13 cellular contexts compared by ENCODE assay signal in the genomic region with DNA sequence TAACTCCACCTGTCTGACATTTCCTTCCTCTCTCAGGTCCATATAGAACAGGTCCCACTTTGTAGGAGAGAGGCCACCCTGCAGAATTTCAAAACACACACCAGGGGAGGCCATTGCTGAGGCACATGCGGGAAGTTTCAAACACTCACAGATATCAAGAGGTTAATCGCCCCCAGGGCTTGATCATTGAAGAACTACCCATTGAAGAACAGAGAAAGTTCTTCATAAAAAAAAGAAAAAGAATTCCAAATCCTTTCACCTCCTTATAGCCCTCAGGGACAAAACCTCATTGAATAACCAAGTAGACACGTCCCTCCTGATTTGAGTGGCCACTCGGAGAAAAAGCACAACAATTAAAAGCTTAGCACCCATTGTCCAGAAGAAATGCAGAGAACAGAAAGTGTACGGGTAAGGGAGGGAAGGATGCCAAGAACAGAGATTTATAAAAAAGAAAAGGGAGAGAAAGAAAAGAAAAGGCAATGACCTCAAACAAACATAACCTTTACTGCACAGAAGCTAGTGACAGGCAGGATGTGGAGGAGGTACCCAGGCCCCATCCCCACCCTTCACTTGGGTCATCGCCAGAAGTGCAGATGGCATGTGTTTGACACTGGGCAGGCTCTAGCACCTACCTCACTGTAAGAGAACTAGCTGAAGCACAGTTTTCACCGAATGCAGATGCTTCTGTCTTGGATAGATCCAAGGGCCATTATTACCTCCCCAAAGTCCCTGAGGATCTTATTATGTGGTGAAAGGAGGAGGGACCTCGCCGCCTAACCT.
A peak's percentile ranks its signal among the peaks of the same experiment; 100 is the strongest.
DNase-seq lines count a peak whose midpoint lies in the region; ATAC-seq and TF ChIP-seq lines count a peak whose summit lies in the region.
"Had no signal": no experiment of that assay in that cellular context is flagged by ENCODE, and none has a peak within 500 bp of the region (broad histone marks: within the 10 kb centered on the region; RNA-seq: fewer than 3 reads in every experiment).

No MANE protein-coding gene starts in this region.

- peak; percentile 24 for ATAC-seq in sciatic nerve
- no peak for ATAC-seq in HG02973 (IDR thresholded peaks at IDR 0.05; ENCODE audit: unreplicated experiment)
- no peak for ATAC-seq in GM21723 (IDR thresholded peaks at IDR 0.05; ENCODE audit: unreplicated experiment)
- ATAC-seq: GM12878 had no signal

- no peak for TF ChIP-seq CTCF in esophagus squamous epithelium (IDR thresholded peaks at IDR 0.05)

- H3K27me3 ChIP-seq in SJCRH30 (no peaks in the 10 kb centered on the region), esophagus squamous epithelium (no peaks in the 10 kb centered on the region)
- H3K27me3 ChIP-seq: cardiac muscle cell had no signal

- no peak overlapping the region for H3K4me3 ChIP-seq in SJCRH30
- no peak overlapping the region for H3K4me3 ChIP-seq in esophagus squamous epithelium
- H3K4me3 ChIP-seq: cardiac muscle cell, GM12878, lung had no signal

- TF ChIP-seq POLR2A in esophagus squamous epithelium (IDR thresholded peaks at IDR 0.05), result no peak

- peak; percentile 61 for DNase-seq in NCI-H2107 treated with DMSO at 0.1 percent for 48 hours (lab: John Stamatoyannopoulos, UW; ENCODE audit: unreplicated experiment)
- DNase-seq in NCI-H2107 (lab: John Stamatoyannopoulos, UW), result no peak
- peak; percentile 82 to 91 for DNase-seq in NCI-H2081 (lab: John Stamatoyannopoulos, UW)
- DNase-seq in SJCRH30, result peak; percentile 25 to 40
- no peak for DNase-seq in sciatic nerve (ENCODE audit: low spot score)
- no peak for DNase-seq in esophagus squamous epithelium (lab: John Stamatoyannopoulos, UW)
- DNase-seq: activated CD4-positive, alpha-beta T cell treated with anti-CD3 and anti-CD28 coated beads, Interleukin-2, amount 10 ng/mL, durations not matched to agents 7 days and 5 days; activated effector memory CD4-positive, alpha-beta T cell treated with anti-CD3 and anti-CD28 coated beads, Interleukin-2, amount 50 U/mL, for 16 hours had no signal

- 43 to 62% methylated on average over 7 to 9 of the region's 9 CpGs for whole genome bisulfite sequencing in esophagus squamous epithelium, 2 donors

- intact Hi-C loops in sciatic nerve (cut with DNase I), result no loop called here
- intact Hi-C loops in esophagus squamous epithelium (cut with DNase I), result no loop called here

- no peaks in the 10 kb centered on the region for H3K36me3 ChIP-seq in SJCRH30
- no peaks in the 10 kb centered on the region for H3K36me3 ChIP-seq in esophagus squamous epithelium
- H3K36me3 ChIP-seq: cardiac muscle cell had no signal

- H3K4me1 ChIP-seq in SJCRH30 (peaks cover 31% of the 10 kb centered on the region), esophagus squamous epithelium (peaks cover 0 to 18% (median 0%) of the 10 kb centered on the region in 3 donors)

- H3K27ac ChIP-seq in SJCRH30 (no peak overlapping the region), esophagus squamous epithelium (no peak overlapping the region)
- H3K27ac ChIP-seq: cardiac muscle cell had no signal

- H3K9me3 ChIP-seq in SJCRH30 (replicated peaks) (no peaks in the 10 kb centered on the region; the same call in 1 of the 2 replicates), esophagus squamous epithelium (no peaks in the 10 kb centered on the region)

Comparison
In these comparisons a context has a peak if more than half of its experiments do, and no peak if none do; other contexts are left out.
1. DNase-seq: peak in NCI-H2107 treated with DMSO at 0.1 percent for 48 hours (single experiment), NCI-H2081 (2 of 2) and SJCRH30 (2 of 2); none in NCI-H2107 (single experiment), sciatic nerve (single experiment) and esophagus squamous epithelium (single experiment).